21 cellular contexts compared by ENCODE assay signal in the genomic region with DNA sequence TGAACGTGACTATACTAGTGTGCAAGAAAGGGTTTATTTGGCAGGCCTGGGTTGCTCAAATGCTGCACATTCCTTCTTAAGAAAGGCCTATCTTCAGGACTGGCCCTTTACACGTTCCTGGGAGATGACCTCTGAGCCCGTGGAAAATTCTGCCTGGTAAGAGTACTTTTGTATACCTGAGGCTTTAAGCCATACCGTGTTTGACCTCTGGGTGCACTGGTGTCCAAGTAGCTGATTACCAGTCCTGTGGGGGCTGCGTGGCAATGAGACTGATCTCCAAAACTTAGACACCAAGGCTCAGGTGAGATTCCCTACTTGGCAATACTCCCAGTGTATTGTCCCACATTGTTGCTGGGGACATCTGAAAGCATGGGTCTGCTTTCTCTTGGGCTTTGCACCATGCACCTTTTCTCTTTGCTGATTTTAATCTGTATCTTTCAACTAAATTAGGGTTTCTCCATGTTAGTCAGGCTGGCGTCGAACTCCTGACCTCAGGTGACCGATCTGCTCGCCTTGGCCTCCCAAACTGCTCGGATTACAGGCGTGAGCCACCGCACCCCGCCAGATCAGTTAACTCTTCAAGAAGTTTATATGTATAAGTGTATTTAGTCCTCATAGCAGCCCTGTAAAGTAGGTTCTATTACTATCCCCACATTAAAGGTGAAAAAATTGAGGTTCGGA. TPM values are rescaled to one million over a fixed set of nuclear protein-coding genes. Genes with fewer than 3 reads are reported as not detected.
A peak's percentile ranks its signal among the peaks of the same experiment; 100 is the strongest.
DNase-seq lines count a peak whose midpoint lies in the region; ATAC-seq lines count a peak whose summit lies in the region.
"Had no signal": no experiment of that assay in that cellular context is flagged by ENCODE, and none has a peak within 500 bp of the region (broad histone marks: within the 10 kb centered on the region; RNA-seq: fewer than 3 reads in every experiment).

No MANE protein-coding gene starts in this region.

- no peaks in the 10 kb centered on the region for H3K9me3 Mint-ChIP-seq in activated naive CD4-positive, alpha-beta T cell treated with anti-CD3 and anti-CD28 coated beads, Interleukin-2, amount 10 ng/mL, durations not matched to agents 7 days and 5 days
- H3K9me3 Mint-ChIP-seq in activated T-helper 17 cell treated with anti-CD3 and anti-CD28 coated beads, Interleukin-2, amount 50 U/mL, for 72 hours = no peaks in the 10 kb centered on the region
- H3K9me3 Mint-ChIP-seq: activated T-helper 2 cell treated with anti-CD3 and anti-CD28 coated beads, Interferon-gamma antibody, Interleukin-2, Interleukin-4, amounts not matched to agents 10 μg/mL and 5 μg/mL and 100 μg/mL, durations not matched to agents 14 hours and 24 hours and 36 hours; CD4-positive, alpha-beta memory T cell; T-cell had no signal

- H3K36me3 Mint-ChIP-seq in activated naive CD4-positive, alpha-beta T cell treated with anti-CD3 and anti-CD28 coated beads, Interleukin-2, amount 10 ng/mL, durations not matched to agents 7 days and 5 days = peaks cover 26% of the 10 kb centered on the region
- peaks cover 52% of the 10 kb centered on the region for H3K36me3 Mint-ChIP-seq in activated T-helper 17 cell treated with anti-CD3 and anti-CD28 coated beads, Interleukin-2, amount 50 U/mL, for 72 hours (ENCODE audit: low read depth)

- H3K27me3 Mint-ChIP-seq in activated naive CD4-positive, alpha-beta T cell treated with anti-CD3 and anti-CD28 coated beads, Interleukin-2, amount 10 ng/mL, durations not matched to agents 7 days and 5 days = no peaks in the 10 kb centered on the region
- no peaks in the 10 kb centered on the region for H3K27me3 Mint-ChIP-seq in activated T-helper 17 cell treated with anti-CD3 and anti-CD28 coated beads, Interleukin-2, amount 50 U/mL, for 72 hours
- H3K27me3 Mint-ChIP-seq: CD4-positive, alpha-beta memory T cell; T-cell had no signal

- H3K4me1 Mint-ChIP-seq in activated naive CD4-positive, alpha-beta T cell treated with anti-CD3 and anti-CD28 coated beads, Interleukin-2, amount 10 ng/mL, durations not matched to agents 7 days and 5 days = peaks cover 37% of the 10 kb centered on the region
- H3K4me1 Mint-ChIP-seq in activated T-helper 17 cell treated with anti-CD3 and anti-CD28 coated beads, Interleukin-2, amount 50 U/mL, for 72 hours = peaks cover 42% of the 10 kb centered on the region

- ATAC-seq in activated T-helper 17 cell treated with anti-CD3 and anti-CD28 coated beads, Interleukin-2, amount 50 U/mL, for 72 hours (replicated peaks) = no peak
- ATAC-seq in left lobe of liver (peak; percentile 51), GM21737 (IDR thresholded peaks at IDR 0.05; ENCODE audit: unreplicated experiment) (no peak), HG02840 (IDR thresholded peaks at IDR 0.05; ENCODE audit: low FRiP score, unreplicated experiment) (no peak)
- ATAC-seq: Right ventricle myocardium inferior had no signal

- CTCF ChIA-PET in activated naive CD4-positive, alpha-beta T cell treated with anti-CD3 and anti-CD28 coated beads, Interleukin-2, amount 10 ng/mL, durations not matched to agents 7 days and 5 days (lab: Charles Lee) = no interaction called here

- peak overlapping the region; percentile 20 for H3K27ac Mint-ChIP-seq in activated naive CD4-positive, alpha-beta T cell treated with anti-CD3 and anti-CD28 coated beads, Interleukin-2, amount 10 ng/mL, durations not matched to agents 7 days and 5 days
- peak overlapping the region; percentile 74 for H3K27ac Mint-ChIP-seq in activated T-helper 17 cell treated with anti-CD3 and anti-CD28 coated beads, Interleukin-2, amount 50 U/mL, for 72 hours
- H3K27ac Mint-ChIP-seq: activated T-helper 2 cell treated with anti-CD3 and anti-CD28 coated beads, Interferon-gamma antibody, Interleukin-2, Interleukin-4, amounts not matched to agents 10 μg/mL and 5 μg/mL and 100 μg/mL, durations not matched to agents 14 hours and 24 hours and 36 hours had no signal

- H3K4me3 Mint-ChIP-seq in activated naive CD4-positive, alpha-beta T cell treated with anti-CD3 and anti-CD28 coated beads, Interleukin-2, amount 10 ng/mL, durations not matched to agents 7 days and 5 days = no peak overlapping the region
- no peak overlapping the region for H3K4me3 Mint-ChIP-seq in activated T-helper 17 cell treated with anti-CD3 and anti-CD28 coated beads, Interleukin-2, amount 50 U/mL, for 72 hours

- DNase-seq in activated naive CD4-positive, alpha-beta T cell treated with anti-CD3 and anti-CD28 coated beads, Interleukin-2, amount 10 ng/mL, durations not matched to agents 7 days and 5 days = no peak
- no peak for DNase-seq in activated naive CD4-positive, alpha-beta T cell (lab: John Stamatoyannopoulos, UW)
- no peak for DNase-seq in left lobe of liver (ENCODE audit: low spot score)
- DNase-seq in mesenteric fat pad (ENCODE audit: low spot score) = no peak
- DNase-seq in NK-92 (lab: John Stamatoyannopoulos, UW; ENCODE audit: unreplicated experiment) = no peak
- DNase-seq: amniotic stem cell; CD4-positive, alpha-beta memory T cell; central memory CD4-positive, alpha-beta T cell; EL; HCEC 1CT; heart left ventricle; KG1; NCI-H1048; NCI-H2081 treated with DMSO at 0.1 percent for 48 hours; NCI-H510A; T-cell had no signal

RNA-seq across cellular contexts. Expression of a gene that starts 44.5 kb away (rescaled TPM):
- total RNA-seq in activated T-helper 17 cell treated with anti-CD3 and anti-CD28 coated beads, Interleukin-2, amount 50 U/mL, for 72 hours = 10 to 100 TPM; 36.6 to 45.9 TPM
- total RNA-seq in left lobe of liver (13.7 TPM), mesenteric fat pad (26.2 TPM)
